Comparison of ENCODE assay signal across 27 cellular contexts in genomic region chr6:163865380-163865779, GRCh38.
"Had no signal": no experiment of that assay in that cellular context is flagged by ENCODE, and none has a peak within 500 bp of the region (broad histone marks: within the 10 kb centered on the region; RNA-seq: fewer than 3 reads in every experiment).

No MANE protein-coding gene starts in this region.

- ATAC-seq: naive thymus-derived CD4-positive, alpha-beta T cell; natural killer cell; pancreas; sciatic nerve; stimulated activated memory B cell treated with anti-CD40 and anti-IgM and Interleukin-4, amounts not matched to agents 10 μg/mL and 1 μg/mL and 100 μg/mL, for 72 hours; stimulated activated naive CD8-positive, alpha-beta T cell treated with anti-CD3 and anti-CD28 coated beads, Interleukin-15, amount 100 ng/mL, for 72 hours; stimulated activated naive CD8-positive, alpha-beta T cell treated with anti-CD3 and anti-CD28 coated beads, Interleukin-15, Interleukin-2, amounts not matched to agents 100 U/mL and 50 U/mL, for 24 hours; upper lobe of right lung had no signal

- H3K9me3 ChIP-seq: neutrophil, pancreas, prostate gland, spleen, suprapubic skin, testis, tibial artery, transverse colon, upper lobe of right lung, uterus had no signal

- H3K27me3 ChIP-seq: pancreas, testis, tibial artery, transverse colon, upper lobe of right lung, uterus had no signal

- DNase-seq: naive thymus-derived CD4-positive, alpha-beta T cell; natural killer cell; nucleus accumbens; pancreas; right cardiac atrium; spleen; stimulated activated CD4-positive, alpha-beta T cell treated with anti-CD3 and anti-CD28 coated beads, Interleukin-12 subunit alpha, Interleukin-12 subunit beta, amount 100 ng/mL, for 4 hours; stimulated activated CD4-positive, alpha-beta T cell treated with anti-CD3 and anti-CD28 coated beads, Interleukin-1b, Interleukin-23, amount 100 ng/mL, for 48 hours; stimulated activated CD4-positive, alpha-beta T cell treated with anti-CD3 and anti-CD28 coated beads, Interleukin-4, amount 100 ng/mL, for 1 hour; stimulated activated CD4-positive, alpha-beta T cell treated with anti-CD3 and anti-CD28 coated beads, Interleukin-4, amount 100 ng/mL, for 4 hours; stimulated activated CD8-positive, alpha-beta memory T cell treated with anti-CD3 and anti-CD28 coated beads, Interleukin-4, amount 100 ng/mL, for 48 hours; stimulated activated naive CD4-positive, alpha-beta T cell; stimulated activated naive CD8-positive, alpha-beta T cell treated with anti-CD3 and anti-CD28 coated beads, Interleukin-15, amount 100 ng/mL, for 72 hours; stimulated activated naive CD8-positive, alpha-beta T cell treated with anti-CD3 and anti-CD28 coated beads, Interleukin-15, Interleukin-2, amounts not matched to agents 100 U/mL and 50 U/mL, for 24 hours; substantia nigra; testis; tibial artery; transverse colon; upper lobe of right lung; uterus had no signal

- H3K27ac ChIP-seq: neutrophil, pancreas, prostate gland, skin epidermis, spleen, suprapubic skin, testis, tibial artery, transverse colon, upper lobe of right lung, uterus had no signal

- H3K4me2 ChIP-seq: smooth muscle cell had no signal

- H3K4me1 ChIP-seq: pancreas, prostate gland, suprapubic skin, testis, transverse colon, upper lobe of right lung, uterus had no signal

- H3K36me3 ChIP-seq: neutrophil, pancreas, prostate gland, spleen, suprapubic skin, tibial artery, transverse colon, upper lobe of right lung, uterus had no signal

- H3K4me3 ChIP-seq: pancreas, prostate gland, skin epidermis, smooth muscle cell, spleen, suprapubic skin, testis, tibial artery, transverse colon, upper lobe of right lung, uterus had no signal
